ENCODE assay signal across 19 cellular contexts in genomic region chr1:67942269-67942668, GRCh38.
A peak's percentile ranks its signal among the peaks of the same experiment; 100 is the strongest.
DNase-seq lines count a peak whose midpoint lies in the region; ATAC-seq and TF ChIP-seq lines count a peak whose summit lies in the region.
"Had no signal": no experiment of that assay in that cellular context is flagged by ENCODE, and none has a peak within 500 bp of the region (broad histone marks: within the 10 kb centered on the region; RNA-seq: fewer than 3 reads in every experiment).

No MANE protein-coding gene starts in this region.

- ATAC-seq in HG03442 (IDR thresholded peaks at IDR 0.05; ENCODE audit: unreplicated experiment), result no peak
- ATAC-seq: GM23338, HCT116 had no signal

- H3K27me3 Mint-ChIP-seq in brain, result no peaks in the 10 kb centered on the region

- no peak for TF ChIP-seq CTCF in brain (conservative IDR thresholded peaks at IDR 0.05)

- peaks cover 0 to 3% (median 0%) of the 10 kb centered on the region in 5 experiments for H3K9me3 Mint-ChIP-seq in brain
- H3K9me3 Mint-ChIP-seq: GM23338; T-helper 1 cell treated with Interleukin-12 subunit alpha and Interleukin-12 subunit beta and Interleukin-4 antibody, amounts not matched to agents 30 μg/mL and 1 μg/mL, for 36 hours had no signal

- DNase-seq in DMS53 (lab: John Stamatoyannopoulos, UW) (peak; percentile 17), DMS53 treated with DMSO at 0.1 percent for 48 hours (lab: John Stamatoyannopoulos, UW; ENCODE audit: unreplicated experiment) (no peak), NCI-H187 treated with DMSO at 0.1 percent for 48 hours (lab: John Stamatoyannopoulos, UW) (peak; percentile 69), fibroblast of the conjunctiva (ENCODE audit: low read depth) (peak; percentile 36), NCI-H526 (lab: John Stamatoyannopoulos, UW) (no peak), NCI-H226 (no peak)
- DNase-seq: C1 segment of cervical spinal cord, DMS 273 treated with DMSO at 0.1 percent for 48 hours, KBM-7, NCI-H1048, NCI-H1694 treated with DMSO at 0.1 percent for 48 hours, NCI-H2171, NCI-H446 treated with DMSO at 0.1 percent for 48 hours, Right ventricle myocardium superior had no signal

- peak overlapping the region in 3 of 5 experiments; percentile 34 to 46 (median 42) for H3K27ac Mint-ChIP-seq in brain
- H3K27ac Mint-ChIP-seq: GM23338; T-helper 1 cell treated with Interleukin-12 subunit alpha and Interleukin-12 subunit beta and Interleukin-4 antibody, amounts not matched to agents 30 μg/mL and 1 μg/mL, for 36 hours had no signal

- H3K36me3 Mint-ChIP-seq in brain, result no peaks in the 10 kb centered on the region

- peaks cover 61% of the 10 kb centered on the region for H3K4me1 Mint-ChIP-seq in brain
- H3K4me1 Mint-ChIP-seq: GM23338 had no signal

- H3K4me3 Mint-ChIP-seq in brain, result no peak overlapping the region
- H3K4me3 Mint-ChIP-seq: GM23338; T-helper 1 cell treated with Interleukin-12 subunit alpha and Interleukin-12 subunit beta and Interleukin-4 antibody, amounts not matched to agents 30 μg/mL and 1 μg/mL, for 36 hours had no signal

Comparison
In these comparisons a context has a peak if more than half of its experiments do, and no peak if none do; other contexts are left out.
1. DNase-seq: peak in DMS53 (single experiment), NCI-H187 treated with DMSO at 0.1 percent for 48 hours (single experiment) and fibroblast of the conjunctiva (single experiment); none in DMS53 treated with DMSO at 0.1 percent for 48 hours (single experiment), NCI-H526 (0 of 2) and NCI-H226 (single experiment).